1 cellular context compared by ENCODE assay signal in the genomic region with DNA sequence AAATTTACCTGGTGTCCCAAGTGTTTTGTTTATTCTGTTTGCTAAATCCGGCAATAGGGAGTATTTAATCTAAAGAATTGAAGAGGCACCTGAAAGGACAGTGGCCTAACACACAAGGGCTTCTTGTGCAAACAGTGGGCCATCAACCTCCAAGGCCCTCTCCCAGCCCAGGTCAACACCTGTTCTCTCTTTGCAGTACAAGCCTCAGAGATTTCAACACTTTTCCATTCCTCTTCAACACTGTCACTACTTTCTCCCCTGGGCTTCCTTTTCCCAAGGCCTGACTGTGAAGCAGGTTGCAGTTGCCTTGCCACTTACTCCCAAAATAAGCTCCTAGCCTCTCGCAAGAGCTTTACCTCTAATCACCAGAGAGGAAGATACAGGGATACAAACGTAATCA.
TF ChIP-seq lines count a peak whose summit lies in the region.

No MANE protein-coding gene starts in this region.

TF ChIP-seq in HepG2, 621 proteins besides CTCF, POLR2A, EP300 and RAD21 (continued from another document):
- TF ChIP-seq, protein P1, sequence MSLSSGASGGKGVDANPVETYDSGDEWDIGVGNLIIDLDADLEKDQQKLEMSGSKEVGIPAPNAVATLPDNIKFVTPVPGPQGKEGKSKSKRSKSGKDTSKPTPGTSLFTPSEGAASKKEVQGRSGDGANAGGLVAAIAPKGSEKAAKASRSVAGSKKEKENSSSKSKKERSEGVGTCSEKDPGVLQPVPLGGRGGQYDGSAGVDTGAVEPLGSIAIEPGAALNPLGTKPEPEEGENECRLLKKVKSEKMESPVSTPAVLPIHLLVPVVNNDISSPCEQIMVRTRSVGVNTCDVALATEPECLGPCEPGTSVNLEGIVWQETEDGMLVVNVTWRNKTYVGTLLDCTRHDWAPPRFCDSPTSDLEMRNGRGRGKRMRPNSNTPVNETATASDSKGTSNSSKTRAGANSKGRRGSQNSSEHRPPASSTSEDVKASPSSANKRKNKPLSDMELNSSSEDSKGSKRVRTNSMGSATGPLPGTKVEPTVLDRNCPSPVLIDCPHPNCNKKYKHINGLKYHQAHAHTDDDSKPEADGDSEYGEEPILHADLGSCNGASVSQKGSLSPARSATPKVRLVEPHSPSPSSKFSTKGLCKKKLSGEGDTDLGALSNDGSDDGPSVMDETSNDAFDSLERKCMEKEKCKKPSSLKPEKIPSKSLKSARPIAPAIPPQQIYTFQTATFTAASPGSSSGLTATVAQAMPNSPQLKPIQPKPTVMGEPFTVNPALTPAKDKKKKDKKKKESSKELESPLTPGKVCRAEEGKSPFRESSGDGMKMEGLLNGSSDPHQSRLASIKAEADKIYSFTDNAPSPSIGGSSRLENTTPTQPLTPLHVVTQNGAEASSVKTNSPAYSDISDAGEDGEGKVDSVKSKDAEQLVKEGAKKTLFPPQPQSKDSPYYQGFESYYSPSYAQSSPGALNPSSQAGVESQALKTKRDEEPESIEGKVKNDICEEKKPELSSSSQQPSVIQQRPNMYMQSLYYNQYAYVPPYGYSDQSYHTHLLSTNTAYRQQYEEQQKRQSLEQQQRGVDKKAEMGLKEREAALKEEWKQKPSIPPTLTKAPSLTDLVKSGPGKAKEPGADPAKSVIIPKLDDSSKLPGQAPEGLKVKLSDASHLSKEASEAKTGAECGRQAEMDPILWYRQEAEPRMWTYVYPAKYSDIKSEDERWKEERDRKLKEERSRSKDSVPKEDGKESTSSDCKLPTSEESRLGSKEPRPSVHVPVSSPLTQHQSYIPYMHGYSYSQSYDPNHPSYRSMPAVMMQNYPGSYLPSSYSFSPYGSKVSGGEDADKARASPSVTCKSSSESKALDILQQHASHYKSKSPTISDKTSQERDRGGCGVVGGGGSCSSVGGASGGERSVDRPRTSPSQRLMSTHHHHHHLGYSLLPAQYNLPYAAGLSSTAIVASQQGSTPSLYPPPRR (CRISPR knock-in tag; IDR thresholded peaks at IDR 0.05; ENCODE audit: borderline replicate concordance): 0 out of 2 replicates have a peak, but pooled peaks have one; percentile 33
- no peak for TF ChIP-seq TARDBP (CRISPR knock-in tag; IDR thresholded peaks at IDR 0.05)
- TF ChIP-seq, protein P2, sequence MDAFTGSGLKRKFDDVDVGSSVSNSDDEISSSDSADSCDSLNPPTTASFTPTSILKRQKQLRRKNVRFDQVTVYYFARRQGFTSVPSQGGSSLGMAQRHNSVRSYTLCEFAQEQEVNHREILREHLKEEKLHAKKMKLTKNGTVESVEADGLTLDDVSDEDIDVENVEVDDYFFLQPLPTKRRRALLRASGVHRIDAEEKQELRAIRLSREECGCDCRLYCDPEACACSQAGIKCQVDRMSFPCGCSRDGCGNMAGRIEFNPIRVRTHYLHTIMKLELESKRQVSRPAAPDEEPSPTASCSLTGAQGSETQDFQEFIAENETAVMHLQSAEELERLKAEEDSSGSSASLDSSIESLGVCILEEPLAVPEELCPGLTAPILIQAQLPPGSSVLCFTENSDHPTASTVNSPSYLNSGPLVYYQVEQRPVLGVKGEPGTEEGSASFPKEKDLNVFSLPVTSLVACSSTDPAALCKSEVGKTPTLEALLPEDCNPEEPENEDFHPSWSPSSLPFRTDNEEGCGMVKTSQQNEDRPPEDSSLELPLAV (CRISPR knock-in tag; conservative IDR thresholded peaks at IDR 0.05; ENCODE audit: low read depth): no peak
- TF ChIP-seq ZFX (CRISPR knock-in tag; IDR thresholded peaks at IDR 0.05; ENCODE audit: low read depth): peak; percentile 66
- no peak for TF ChIP-seq ZNF713 (CRISPR knock-in tag; IDR thresholded peaks at IDR 0.05)
